21 cellular contexts compared by ENCODE assay signal in the genomic region with DNA sequence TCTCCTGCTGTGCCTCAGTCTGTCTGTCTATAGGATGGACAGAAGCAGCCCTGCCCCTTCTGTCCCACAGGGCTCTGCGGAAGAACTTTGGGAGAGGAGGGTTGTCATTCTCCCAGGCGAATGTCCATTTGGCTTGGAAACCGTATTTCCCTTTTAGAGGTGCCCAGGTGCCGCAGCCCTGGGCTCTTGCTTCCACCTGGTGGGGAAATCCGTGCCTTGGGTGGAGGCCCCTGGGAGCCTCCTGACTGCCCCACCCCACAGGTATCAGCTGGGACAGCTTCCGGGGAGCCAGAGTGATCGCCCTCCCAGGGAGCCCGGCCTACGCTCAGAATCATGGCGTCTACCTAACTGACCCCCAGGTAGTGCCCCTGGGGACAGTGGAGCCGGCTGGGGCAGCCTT. TPM values are rescaled to one million over a fixed set of nuclear protein-coding genes. Genes with fewer than 3 reads are reported as not detected.
DNase-seq lines count a peak whose midpoint lies in the region; TF ChIP-seq lines count a peak whose summit lies in the region.
"Had no signal": no experiment of that assay in that cellular context is flagged by ENCODE, and none has a peak within 500 bp of the region (broad histone marks: within the 10 kb centered on the region; RNA-seq: fewer than 3 reads in every experiment).

No MANE protein-coding gene starts in this region.

- DNase-seq in Caco-2 (peak in 1 of 2 experiments; percentile 36), MM.1S (no peak), iPS-NIHi11 (ENCODE audit: low spot score) (peak; percentile 20), kidney tubule cell (ENCODE audit: low spot score) (no peak), occipital lobe (lab: John Stamatoyannopoulos, UW) (no peak), GM13977 (ENCODE audit: low spot score) (no peak)
- DNase-seq: activated CD4-positive, alpha-beta T cell treated with anti-CD3 and anti-CD28 coated beads for 36 hours; C1 segment of cervical spinal cord; effector memory CD4-positive, alpha-beta T cell; natural killer cell; NCI-H1930; NCI-H226; NCI-H82; posterior cingulate gyrus; SIG-M5; stimulated activated CD4-positive, alpha-beta T cell treated with anti-CD3 and anti-CD28 coated beads, Interleukin-1b, Interleukin-23, amount 100 ng/mL, for 48 hours; stimulated activated naive B cell treated with anti-CD40 and anti-IgM and Interleukin-4, amounts not matched to agents 10 μg/mL and 1 μg/mL and 100 μg/mL, for 72 hours had no signal

- no peaks in the 10 kb centered on the region for H3K9me2 ChIP-seq in MM.1S (replicated peaks; ENCODE audit: insufficient read depth, low read length)

- H3K27me3 ChIP-seq in Caco-2 (replicated peaks; ENCODE audit: control insufficient read depth, insufficient read depth, low read length) = no peaks in the 10 kb centered on the region
- no peaks in the 10 kb centered on the region for H3K27me3 ChIP-seq in MM.1S (replicated peaks; ENCODE audit: insufficient read depth, low read length)

- H3K4me3 ChIP-seq in Caco-2 (ENCODE audit: low read depth, low read length) (no peak overlapping the region), MM.1S (ENCODE audit: low read length) (no peak overlapping the region)
- H3K4me3 ChIP-seq: thoracic aorta had no signal

- BruUV-seq in Caco-2 (replicated peaks; lab: Mats Ljungman, UMichigan) = no TSS peak

- no peaks in the 10 kb centered on the region for H4K20me1 ChIP-seq in MM.1S (ENCODE audit: insufficient read depth, low read length)

- CTCF ChIA-PET in Caco-2 (lab: Charles Lee) = interaction anchor here (0.6 to 1.8 kb wide), 5 partner anchors 13 to 147 kb away, joined by 3 to 6 read pairs (median 3); no protein-coding TSS in a partner anchor

- TF ChIP-seq CTCF in Caco-2 (IDR thresholded peaks at IDR 0.05; ENCODE audit: insufficient read depth in 1 of 2, low read depth in 1 of 2, low read length in 1 of 2, severe bottlenecking in 1 of 2, unreplicated experiment in 1 of 2) (peak in 1 of 2 experiments; percentile 40), MM.1S (IDR thresholded peaks at IDR 0.05; ENCODE audit: low read length) (peak; percentile 13), GM13977 (IDR thresholded peaks at IDR 0.05; ENCODE audit: extremely low read depth, insufficient read depth, missing control alignments) (no peak)

- in situ Hi-C loops in GM13977 (cut with MboI; ENCODE audit: low pct_unique_long_range_greater_than_20kb, low sequenced_read_pairs, unreplicated experiment) = no loop called here

- H3K27ac Mint-ChIP-seq in Caco-2 (ENCODE audit: unreplicated experiment) = peak overlapping the region; percentile 6
- H3K27ac Mint-ChIP-seq: activated CD4-positive, alpha-beta T cell treated with anti-CD3 and anti-CD28 coated beads for 36 hours; activated naive CD8-positive, alpha-beta T cell; activated T-helper 17 cell treated with anti-CD3 and anti-CD28 coated beads, Interleukin-2, amount 50 U/mL, for 72 hours; natural killer cell; stimulated activated naive B cell treated with anti-CD40 and anti-IgM and Interleukin-4, amounts not matched to agents 10 μg/mL and 1 μg/mL and 100 μg/mL, for 72 hours had no signal

- H3K4me3 Mint-ChIP-seq in Caco-2 (ENCODE audit: unreplicated experiment) = no peak overlapping the region
- H3K4me3 Mint-ChIP-seq: activated CD4-positive, alpha-beta T cell treated with anti-CD3 and anti-CD28 coated beads for 36 hours; activated naive CD8-positive, alpha-beta T cell; activated T-helper 17 cell treated with anti-CD3 and anti-CD28 coated beads, Interleukin-2, amount 50 U/mL, for 72 hours; natural killer cell; stimulated activated naive B cell treated with anti-CD40 and anti-IgM and Interleukin-4, amounts not matched to agents 10 μg/mL and 1 μg/mL and 100 μg/mL, for 72 hours had no signal

- H3K36me3 ChIP-seq in Caco-2 (ENCODE audit: control insufficient read depth, insufficient read depth, low read length) = 0 out of 2 replicates have a peak, but pooled peaks cover 3% of the 10 kb centered on the region
- no peaks in the 10 kb centered on the region for H3K36me3 ChIP-seq in MM.1S (replicated peaks; ENCODE audit: insufficient read depth, low read length)

- POLR2A ChIA-PET in Caco-2 (lab: Charles Lee) = interaction anchor here (1.8 kb wide), 1 partner anchor 86 kb away, joined by 6 read pairs; no protein-coding TSS in a partner anchor

- peaks cover 7% of the 10 kb centered on the region for H3K4me1 Mint-ChIP-seq in Caco-2 (ENCODE audit: low read depth, unreplicated experiment)
- H3K4me1 Mint-ChIP-seq: activated CD4-positive, alpha-beta T cell treated with anti-CD3 and anti-CD28 coated beads for 36 hours; activated T-helper 17 cell treated with anti-CD3 and anti-CD28 coated beads, Interleukin-2, amount 50 U/mL, for 72 hours; natural killer cell; stimulated activated naive B cell treated with anti-CD40 and anti-IgM and Interleukin-4, amounts not matched to agents 10 μg/mL and 1 μg/mL and 100 μg/mL, for 72 hours had no signal

- H3K4me1 ChIP-seq in Caco-2 (peaks cover 8% of the 10 kb centered on the region; the same call in 1 of the 2 replicates), MM.1S (ENCODE audit: low read length) (no peaks in the 10 kb centered on the region)

- H3K79me2 ChIP-seq in MM.1S (ENCODE audit: low read length) = no peaks in the 10 kb centered on the region

- no peak overlapping the region for H3K27ac ChIP-seq in MM.1S (ENCODE audit: low read length)
- H3K27ac ChIP-seq: KMS-11, thoracic aorta had no signal

- no peak overlapping the region for H3K4me2 ChIP-seq in MM.1S (ENCODE audit: low read depth, low read length)
- H3K4me2 ChIP-seq: KMS-11 had no signal

- H3K9me3 Mint-ChIP-seq in Caco-2 (ENCODE audit: unreplicated experiment) = no peaks in the 10 kb centered on the region
- H3K9me3 Mint-ChIP-seq: activated T-helper 17 cell treated with anti-CD3 and anti-CD28 coated beads, Interleukin-2, amount 50 U/mL, for 72 hours; natural killer cell; stimulated activated naive B cell treated with anti-CD40 and anti-IgM and Interleukin-4, amounts not matched to agents 10 μg/mL and 1 μg/mL and 100 μg/mL, for 72 hours had no signal

- no peaks in the 10 kb centered on the region for H3K9me3 ChIP-seq in Caco-2
- H3K9me3 ChIP-seq in MM.1S (replicated peaks; ENCODE audit: insufficient read depth, low read length) = no peaks in the 10 kb centered on the region
- H3K9me3 ChIP-seq: thoracic aorta had no signal

- no peak overlapping the region for H3K9ac ChIP-seq in MM.1S (ENCODE audit: low read length)
- H3K9ac ChIP-seq: KMS-11 had no signal

- H3K36me3 Mint-ChIP-seq in Caco-2 (ENCODE audit: insufficient read depth, unreplicated experiment) = peaks cover 5% of the 10 kb centered on the region
- H3K36me3 Mint-ChIP-seq: activated naive CD8-positive, alpha-beta T cell; natural killer cell had no signal

- H3F3A ChIP-seq in MM.1S (ENCODE audit: insufficient read depth, low read length) = no peaks in the 10 kb centered on the region

- no peaks in the 10 kb centered on the region for H3K27me3 Mint-ChIP-seq in Caco-2 (ENCODE audit: insufficient read depth, unreplicated experiment)
- H3K27me3 Mint-ChIP-seq: activated CD4-positive, alpha-beta T cell treated with anti-CD3 and anti-CD28 coated beads for 36 hours; activated naive CD8-positive, alpha-beta T cell; activated T-helper 17 cell treated with anti-CD3 and anti-CD28 coated beads, Interleukin-2, amount 50 U/mL, for 72 hours; stimulated activated naive B cell treated with anti-CD40 and anti-IgM and Interleukin-4, amounts not matched to agents 10 μg/mL and 1 μg/mL and 100 μg/mL, for 72 hours had no signal

- no peak overlapping the region for H2AFZ ChIP-seq in MM.1S (ENCODE audit: low read length)

- intact Hi-C loops in Caco-2 (cut with micrococcal nuclease; ENCODE audit: unreplicated experiment) = no loop called here

RNA-seq across cellular contexts. Expression of a gene that starts 12.7 kb away (rescaled TPM):
- total RNA-seq in Caco-2 (2022) (25.5 and 27.9 TPM in 2 replicates), occipital lobe (6.2 TPM)

RNA-seq across cellular contexts. Expression of a gene that starts 28.2 kb away (rescaled TPM):
- total RNA-seq in Caco-2 (2022) (30.3 and 31.1 TPM in 2 replicates), occipital lobe (35.2 TPM)

RNA-seq across cellular contexts. Expression of a gene that starts 56.2 kb away (rescaled TPM):
- total RNA-seq in Caco-2 (2022) (88.5 and 90.3 TPM in 2 replicates), occipital lobe (29.2 TPM)

RNA-seq across cellular contexts. Expression of a gene that starts 56.5 kb away (rescaled TPM):
- total RNA-seq in Caco-2 (2022) = 387 and 439 TPM in 2 replicates
- 87.3 TPM for total RNA-seq in occipital lobe
